ENCODE assay signal across 8 cellular contexts in genomic region chr14:49999216-49999761, GRCh38.
DNase-seq lines count a peak whose midpoint lies in the region; ATAC-seq and TF ChIP-seq lines count a peak whose summit lies in the region.

No MANE protein-coding gene starts in this region.

- H3K9me2 ChIP-seq in OCI-LY1 (ENCODE audit: low read depth, low read length): no peaks in the 10 kb centered on the region

- DNase-seq in activated T-cell treated with anti-CD3 and anti-CD28 coated beads for 1 hour (ENCODE audit: low read depth) (peak; percentile 44), esophagus squamous epithelium (lab: John Stamatoyannopoulos, UW) (peak; percentile 31), osteoblast (ENCODE audit: insufficient read length, low spot score, missing footprints) (peak; percentile 95), upper lobe of left lung (peak in 1 of 2 donors; percentile 93), NCI-H82 (lab: John Stamatoyannopoulos, UW) (no peak)

- H3K36me3 ChIP-seq in OCI-LY1 (ENCODE audit: insufficient read depth, low read length): no peaks in the 10 kb centered on the region
- no peaks in the 10 kb centered on the region for H3K36me3 ChIP-seq in esophagus squamous epithelium
- H3K36me3 ChIP-seq in osteoblast (ENCODE audit: insufficient read depth, low read length): no peaks in the 10 kb centered on the region
- H3K36me3 ChIP-seq in upper lobe of left lung: no peaks in the 10 kb centered on the region

- intact Hi-C loops in esophagus squamous epithelium (cut with DNase I): loop anchor here (10.0 kb wide), 1 partner anchor 124 kb away; no protein-coding TSS in a partner anchor

- H3K4me3 ChIP-seq in OCI-LY1 (ENCODE audit: low read depth, low read length, poor library complexity, severe bottlenecking) (peak overlapping the region; percentile 56), esophagus squamous epithelium (no peak overlapping the region), osteoblast (ENCODE audit: insufficient read depth, low read length) (no peak overlapping the region), upper lobe of left lung (no peak overlapping the region)

- TF ChIP-seq CTCF in OCI-LY1 (IDR thresholded peaks at IDR 0.05; ENCODE audit: low read length) (no peak), esophagus squamous epithelium (IDR thresholded peaks at IDR 0.05) (no peak), osteoblast (IDR thresholded peaks at IDR 0.05; ENCODE audit: extremely low read depth, low read depth, low read length) (no peak), upper lobe of left lung (IDR thresholded peaks at IDR 0.05) (no peak)

- TF ChIP-seq EP300 in upper lobe of left lung (IDR thresholded peaks at IDR 0.05): peak in 2 of 4 donors; percentile 67 to 82

- peaks cover 53% of the 10 kb centered on the region for H3K4me1 ChIP-seq in OCI-LY1 (ENCODE audit: insufficient read depth, low read length, severe bottlenecking)
- H3K4me1 ChIP-seq in esophagus squamous epithelium: peaks cover 50 to 68% (median 51%) of the 10 kb centered on the region in 3 donors
- peaks cover 66% of the 10 kb centered on the region for H3K4me1 ChIP-seq in osteoblast (ENCODE audit: insufficient read depth, low read length)
- H3K4me1 ChIP-seq in upper lobe of left lung: peaks cover 45 to 59% (median 47%) of the 10 kb centered on the region in 4 donors

- H3K9ac ChIP-seq in OCI-LY1 (ENCODE audit: low read length): peak overlapping the region; percentile 89; the same call in 1 of the 2 replicates

- H3K27me3 ChIP-seq in OCI-LY1 (ENCODE audit: insufficient read depth, low read length) (no peaks in the 10 kb centered on the region), esophagus squamous epithelium (no peaks in the 10 kb centered on the region), osteoblast (ENCODE audit: insufficient read depth, low read length) (no peaks in the 10 kb centered on the region), upper lobe of left lung (no peaks in the 10 kb centered on the region)

- H4K20me1 ChIP-seq in OCI-LY1 (ENCODE audit: insufficient read depth, low read length) (no peaks in the 10 kb centered on the region), osteoblast (ENCODE audit: insufficient read depth, low read length) (no peaks in the 10 kb centered on the region)

- TF ChIP-seq POLR2A in esophagus squamous epithelium (IDR thresholded peaks at IDR 0.05) (peak in 2 of 4 donors; percentile 55 to 79), upper lobe of left lung (IDR thresholded peaks at IDR 0.05) (peak in 2 of 4 donors; percentile 19 to 64)

- H3K9me3 ChIP-seq in OCI-LY1 (ENCODE audit: low read length): no peaks in the 10 kb centered on the region
- H3K9me3 ChIP-seq in esophagus squamous epithelium: no peaks in the 10 kb centered on the region
- no peaks in the 10 kb centered on the region for H3K9me3 ChIP-seq in osteoblast (ENCODE audit: low read depth, low read length)
- H3K9me3 ChIP-seq in upper lobe of left lung: no peaks in the 10 kb centered on the region

- H3K4me2 ChIP-seq in OCI-LY1 (ENCODE audit: low read length) (peak overlapping the region; percentile 83), osteoblast (ENCODE audit: insufficient read depth, low read length) (peak overlapping the region; percentile 86)

- ATAC-seq in GM18517 (IDR thresholded peaks at IDR 0.05; ENCODE audit: unreplicated experiment): peak; percentile 51
- ATAC-seq in HG02798 (IDR thresholded peaks at IDR 0.05; ENCODE audit: poor library complexity, unreplicated experiment): peak; percentile 49
- peak; percentile 74 for ATAC-seq in upper lobe of left lung (ENCODE audit: low FRiP score in 2 of 2)

- H3K79me2 ChIP-seq in OCI-LY1 (ENCODE audit: insufficient read depth, low read length): no peaks in the 10 kb centered on the region
- H3K79me2 ChIP-seq in osteoblast (ENCODE audit: insufficient read depth, low read length): no peaks in the 10 kb centered on the region

- H3K27ac ChIP-seq in OCI-LY1 (ENCODE audit: low read depth, low read length, poor library complexity, severe bottlenecking): peak overlapping the region; percentile 97
- H3K27ac ChIP-seq in esophagus squamous epithelium: peak overlapping the region; percentile 92 to 98 (median 96)
- H3K27ac ChIP-seq in osteoblast (ENCODE audit: low read depth, low read length): peak overlapping the region; percentile 99
- H3K27ac ChIP-seq in upper lobe of left lung: peak overlapping the region; percentile 84 to 91 (median 85)

- peaks cover 5% of the 10 kb centered on the region; the same call in 1 of the 2 replicates for H3F3A ChIP-seq in OCI-LY1 (ENCODE audit: insufficient read depth, low read length)

- H2AFZ ChIP-seq in OCI-LY1 (ENCODE audit: low read length) (no peak overlapping the region), osteoblast (ENCODE audit: low read length) (peak overlapping the region; percentile 13)

- 6 to 14% methylated on average over 3 to 4 of the region's 4 CpGs for WGBS in esophagus squamous epithelium, 2 donors
- WGBS in upper lobe of left lung, 2 donors: 11 to 43% methylated on average over 4 of the region's 4 CpGs
